ENCODE assay signal across 8 cellular contexts in the genomic region with DNA sequence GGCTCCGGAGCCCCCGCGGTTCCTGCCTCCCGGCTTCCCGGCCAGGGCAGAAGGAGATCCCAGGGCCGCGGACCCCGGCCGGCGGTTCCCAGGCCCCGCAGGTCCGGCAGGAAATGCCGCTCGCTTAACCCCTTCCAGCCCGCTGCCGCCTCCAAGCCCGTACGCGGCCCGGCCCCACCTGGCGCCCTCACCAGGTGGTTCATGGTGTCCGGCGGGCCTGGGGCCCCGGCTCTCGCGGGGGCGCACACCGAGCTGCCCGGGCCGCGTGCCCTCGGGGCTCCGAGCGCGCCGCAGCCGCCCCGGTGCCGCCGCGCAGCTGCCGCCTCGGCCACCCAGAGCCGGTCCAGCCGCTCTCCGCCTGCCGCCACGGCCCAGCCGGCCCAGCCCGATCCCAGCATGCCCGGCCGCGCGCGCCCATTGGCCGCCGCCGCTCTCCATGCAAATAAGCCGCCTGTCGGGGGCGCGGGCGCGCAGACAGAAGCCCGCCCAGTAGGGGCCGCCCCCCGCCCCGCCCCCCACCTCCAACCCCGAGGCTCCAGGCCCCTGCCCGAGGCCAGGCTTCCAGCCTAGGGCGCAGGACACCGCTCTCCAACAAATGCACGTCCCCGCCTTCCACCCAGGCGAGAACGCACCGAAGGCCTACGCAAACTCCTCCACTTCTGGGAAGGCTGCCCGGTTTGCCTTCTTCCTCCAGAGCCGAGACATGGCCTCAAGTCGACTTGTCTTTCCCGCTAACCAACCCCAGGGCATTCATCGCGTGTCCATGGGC. TPM values are rescaled to one million over a fixed set of nuclear protein-coding genes. Genes with fewer than 3 reads are reported as not detected.
A peak's percentile ranks its signal among the peaks of the same experiment; 100 is the strongest.
DNase-seq lines count a peak whose midpoint lies in the region; ATAC-seq and TF ChIP-seq lines count a peak whose summit lies in the region.

A gene with protein sequence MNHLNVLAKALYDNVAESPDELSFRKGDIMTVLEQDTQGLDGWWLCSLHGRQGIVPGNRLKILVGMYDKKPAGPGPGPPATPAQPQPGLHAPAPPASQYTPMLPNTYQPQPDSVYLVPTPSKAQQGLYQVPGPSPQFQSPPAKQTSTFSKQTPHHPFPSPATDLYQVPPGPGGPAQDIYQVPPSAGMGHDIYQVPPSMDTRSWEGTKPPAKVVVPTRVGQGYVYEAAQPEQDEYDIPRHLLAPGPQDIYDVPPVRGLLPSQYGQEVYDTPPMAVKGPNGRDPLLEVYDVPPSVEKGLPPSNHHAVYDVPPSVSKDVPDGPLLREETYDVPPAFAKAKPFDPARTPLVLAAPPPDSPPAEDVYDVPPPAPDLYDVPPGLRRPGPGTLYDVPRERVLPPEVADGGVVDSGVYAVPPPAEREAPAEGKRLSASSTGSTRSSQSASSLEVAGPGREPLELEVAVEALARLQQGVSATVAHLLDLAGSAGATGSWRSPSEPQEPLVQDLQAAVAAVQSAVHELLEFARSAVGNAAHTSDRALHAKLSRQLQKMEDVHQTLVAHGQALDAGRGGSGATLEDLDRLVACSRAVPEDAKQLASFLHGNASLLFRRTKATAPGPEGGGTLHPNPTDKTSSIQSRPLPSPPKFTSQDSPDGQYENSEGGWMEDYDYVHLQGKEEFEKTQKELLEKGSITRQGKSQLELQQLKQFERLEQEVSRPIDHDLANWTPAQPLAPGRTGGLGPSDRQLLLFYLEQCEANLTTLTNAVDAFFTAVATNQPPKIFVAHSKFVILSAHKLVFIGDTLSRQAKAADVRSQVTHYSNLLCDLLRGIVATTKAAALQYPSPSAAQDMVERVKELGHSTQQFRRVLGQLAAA (minus strand): TSS at position 345 of the 769 bp plus-strand sequence. CDS start 142 bp downstream, at position 203.

- TF ChIP-seq EP300 in SK-N-SH (IDR thresholded peaks at IDR 0.05; ENCODE audit: borderline replicate concordance in 1 of 2, low read depth in 1 of 2, low read length in 1 of 2), result no peak
- TF ChIP-seq EP300 in suprapubic skin (IDR thresholded peaks at IDR 0.05), result no peak

- H3K27me3 Mint-ChIP-seq in activated CD4-positive, alpha-beta T cell treated with anti-CD3 and anti-CD28 coated beads for 36 hours, result peaks cover 25% of the 10 kb centered on the region
- H3K27me3 Mint-ChIP-seq in endothelial cell (ENCODE audit: unreplicated experiment) (peaks cover 25% of the 10 kb centered on the region), memory B cell (peaks cover 30% of the 10 kb centered on the region)

- H3K36me3 Mint-ChIP-seq in activated CD4-positive, alpha-beta T cell treated with anti-CD3 and anti-CD28 coated beads for 36 hours (ENCODE audit: low read depth), result no peaks in the 10 kb centered on the region
- H3K36me3 Mint-ChIP-seq in endothelial cell (ENCODE audit: low read depth, unreplicated experiment) (peaks cover 6% of the 10 kb centered on the region), memory B cell (no peaks in the 10 kb centered on the region)

- peak within 1 kb of the TSS; percentile 29 for H3K4me3 Mint-ChIP-seq in activated CD4-positive, alpha-beta T cell treated with anti-CD3 and anti-CD28 coated beads for 36 hours
- H3K4me3 Mint-ChIP-seq in endothelial cell (ENCODE audit: unreplicated experiment), result peak within 1 kb of the TSS; percentile 94
- peak within 1 kb of the TSS; percentile 85 for H3K4me3 Mint-ChIP-seq in memory B cell

- H3K4me1 Mint-ChIP-seq in activated CD4-positive, alpha-beta T cell treated with anti-CD3 and anti-CD28 coated beads for 36 hours, result peaks cover 6% of the 10 kb centered on the region
- H3K4me1 Mint-ChIP-seq in endothelial cell (ENCODE audit: unreplicated experiment), result peaks cover 71% of the 10 kb centered on the region
- peaks cover 9% of the 10 kb centered on the region for H3K4me1 Mint-ChIP-seq in memory B cell

- H2AFZ ChIP-seq in SK-N-SH (ENCODE audit: low read depth), result no peak within 1 kb of the TSS

- H4K20me1 ChIP-seq in SK-N-SH (ENCODE audit: insufficient read depth), result peaks cover 92% of the 10 kb centered on the region

- TF ChIP-seq POLR2A in suprapubic skin (IDR thresholded peaks at IDR 0.05), result peak; percentile 22 to 64

- H3K9me2 ChIP-seq in SK-N-SH, result no peaks in the 10 kb centered on the region

- H3K4me3 ChIP-seq in SK-N-SH (ENCODE audit: low read depth in 2 of 2, low read length in 1 of 2) (peak within 1 kb of the TSS; percentile 77 to 88), suprapubic skin (peak within 1 kb of the TSS; percentile 82)

- ATAC-seq in activated CD4-positive, alpha-beta T cell treated with anti-CD3 and anti-CD28 coated beads for 36 hours, result peak; percentile 54
- ATAC-seq in GM21526 (IDR thresholded peaks at IDR 0.05; ENCODE audit: low FRiP score, unreplicated experiment) (peak; percentile 47), memory B cell (ENCODE audit: low read depth) (peak; percentile 34)

- TF ChIP-seq CTCF in SK-N-SH (IDR thresholded peaks at IDR 0.05), result no peak
- no peak for TF ChIP-seq CTCF in endothelial cell (IDR thresholded peaks at IDR 0.05; ENCODE audit: unreplicated experiment)
- no peak for TF ChIP-seq CTCF in suprapubic skin (IDR thresholded peaks at IDR 0.05)

- 29% methylated on average over 6 of the region's 84 CpGs for WGBS in SK-N-SH (ENCODE audit: low lambda C conversion rate)
- WGBS in suprapubic skin, result 0% methylated on average over 11 of the region's 84 CpGs

- H3K27ac Mint-ChIP-seq in activated CD4-positive, alpha-beta T cell treated with anti-CD3 and anti-CD28 coated beads for 36 hours, result no peak within 1 kb of the TSS
- H3K27ac Mint-ChIP-seq in endothelial cell (ENCODE audit: unreplicated experiment) (peak within 1 kb of the TSS; percentile 92), memory B cell (no peak within 1 kb of the TSS)

- peaks cover 96% of the 10 kb centered on the region for H3K79me2 ChIP-seq in SK-N-SH (ENCODE audit: insufficient read depth)

- H3K36me3 ChIP-seq in SK-N-SH (replicated peaks in 1 of 2; ENCODE audit: control insufficient read depth in 1 of 2, insufficient read depth in 2 of 2, low read length in 1 of 2) (peaks cover 0 to 3% of the 10 kb centered on the region in 2 experiments), suprapubic skin (no peaks in the 10 kb centered on the region)

- TF ChIP-seq RAD21 in SK-N-SH (IDR thresholded peaks at IDR 0.05; ENCODE audit: low read length), result no peak

- H3K27me3 ChIP-seq in SK-N-SH (ENCODE audit: insufficient read depth) (no peaks in the 10 kb centered on the region), suprapubic skin (no peaks in the 10 kb centered on the region)

- H3K9ac ChIP-seq in SK-N-SH, result peak within 1 kb of the TSS; percentile 98

- H3F3A ChIP-seq in SK-N-SH (replicated peaks; ENCODE audit: insufficient read depth), result peaks cover 34% of the 10 kb centered on the region

- intact Hi-C loops in activated CD4-positive, alpha-beta T cell treated with anti-CD3 and anti-CD28 coated beads for 36 hours (cut with DNase I, micrococcal nuclease), result loop anchor here in 1 of 2 experiments (5.0 kb wide), 1 partner anchor 136 kb away; no protein-coding TSS in a partner anchor

- H3K4me1 ChIP-seq in SK-N-SH (ENCODE audit: control insufficient read depth in 1 of 2, insufficient read depth in 2 of 2, low read depth in 1 of 2, low read length in 1 of 2) (peaks cover 73 to 74% of the 10 kb centered on the region in 2 experiments; a peak in 3 of 4 replicates), suprapubic skin (peaks cover 93% of the 10 kb centered on the region)

- CTCF ChIA-PET in activated CD4-positive, alpha-beta T cell treated with anti-CD3 and anti-CD28 coated beads for 36 hours (lab: Charles Lee), result interaction anchor here (1.2 kb wide), 1 partner anchor 18 kb away, joined by 10 read pairs; no protein-coding TSS in a partner anchor
- CTCF ChIA-PET in SK-N-SH (lab: Yijun Ruan, JAX), result interaction anchor here (0.9 to 3.1 kb wide), 11 partner anchors 11 to 141 kb away, joined by 3 to 25 read pairs (median 5); no protein-coding TSS in a partner anchor

- no peaks in the 10 kb centered on the region for H3K9me3 Mint-ChIP-seq in activated CD4-positive, alpha-beta T cell treated with anti-CD3 and anti-CD28 coated beads for 36 hours (ENCODE audit: low read depth)
- H3K9me3 Mint-ChIP-seq in endothelial cell (ENCODE audit: unreplicated experiment) (no peaks in the 10 kb centered on the region), memory B cell (no peaks in the 10 kb centered on the region)

- POLR2A ChIA-PET in activated CD4-positive, alpha-beta T cell treated with anti-CD3 and anti-CD28 coated beads for 36 hours (lab: Charles Lee), result no interaction called here
- POLR2A ChIA-PET in SK-N-SH (lab: Yijun Ruan, JAX), result interaction anchor here (1.1 kb wide), 1 partner anchor 13 kb away, joined by 3 read pairs; no protein-coding TSS in a partner anchor

- DNase-seq in activated CD4-positive, alpha-beta T cell treated with anti-CD3 and anti-CD28 coated beads for 36 hours, result peak; percentile 44
- no peak for DNase-seq in activated CD4-positive, alpha-beta T cell treated with anti-CD3 and anti-CD28 coated beads for 4 hours
- DNase-seq in HuH-7 (ENCODE audit: low spot score), result peak; percentile 99
- peak; percentile 97 for DNase-seq in SK-N-SH
- peak; percentile 90 for DNase-seq in endothelial cell (ENCODE audit: low spot score)
- DNase-seq in memory B cell (ENCODE audit: low spot score in 2 of 2), result no peak
- no peak for DNase-seq in suprapubic skin (ENCODE audit: low spot score in 2 of 2)

- H3K9me3 ChIP-seq in SK-N-SH, result no peaks in the 10 kb centered on the region
- no peaks in the 10 kb centered on the region for H3K9me3 ChIP-seq in suprapubic skin

- peak within 1 kb of the TSS; percentile 81 for H3K4me2 ChIP-seq in SK-N-SH

- H3K27ac ChIP-seq in SK-N-SH (ENCODE audit: low read depth in 2 of 2, low read length in 1 of 2) (peak within 1 kb of the TSS; percentile 86 to 98), suprapubic skin (peak within 1 kb of the TSS; percentile 90)

TF ChIP-seq in SK-N-SH, 30 proteins besides CTCF, POLR2A, EP300 and RAD21 (continues in another document):
- TF ChIP-seq EZH2phosphoT487 (IDR thresholded peaks at IDR 0.05; ENCODE audit: borderline replicate concordance, low read depth) (no peak), RCOR1 (IDR thresholded peaks at IDR 0.05; ENCODE audit: low read length) (0 out of 2 replicates have a peak, but pooled peaks have one; percentile 15)

RNA-seq across cellular contexts. Expression of the gene that starts here (rescaled TPM):
- 1 to 10 TPM in 1 of 2 experiments, under 1 TPM in 1; 0.98 to 1.7 TPM for total RNA-seq in activated CD4-positive, alpha-beta T cell treated with anti-CD3 and anti-CD28 coated beads for 36 hours
- polyA plus RNA-seq in SK-N-SH (2012; rRNA removed), result 29.2 and 45.1 TPM in 2 replicates
- 18.4 and 30.6 TPM in 2 replicates for polyA plus RNA-seq in SK-N-SH (2012; cell fraction: cytosol; rRNA removed)
- polyA plus RNA-seq in SK-N-SH (2012; cell fraction: nucleus; rRNA removed), result 120 and 189 TPM in 2 replicates
- 182 TPM for total RNA-seq in endothelial cell (ENCODE audit: unreplicated experiment)
- 10 to 100 TPM; 26.5 to 39.2 (median 30.9) TPM for total RNA-seq in suprapubic skin

Comparison
In these comparisons a context has a peak if more than half of its experiments do, and no peak if none do; other contexts are left out.
1. RNA of the gene that starts here (total RNA-seq): 182 TPM in endothelial cell (single experiment) and 26.5 to 39.2 TPM in suprapubic skin; 0.98 to 1.7 TPM in activated CD4-positive, alpha-beta T cell treated with anti-CD3 and anti-CD28 coated beads for 36 hours; every median in the first group is over 10 times any median in the second.
2. DNase-seq: peak in activated CD4-positive, alpha-beta T cell treated with anti-CD3 and anti-CD28 coated beads for 36 hours (single experiment), HuH-7 (single experiment), SK-N-SH (single experiment) and endothelial cell (single experiment); none in activated CD4-positive, alpha-beta T cell treated with anti-CD3 and anti-CD28 coated beads for 4 hours (0 of 2), memory B cell (0 of 2) and suprapubic skin (0 of 2).
3. H3K4me3 Mint-ChIP-seq: peak in every context shown above with its lines; median percentile 94 in endothelial cell; 85 in memory B cell; 29 in activated CD4-positive, alpha-beta T cell treated with anti-CD3 and anti-CD28 coated beads for 36 hours.
4. Peak in every context shown above with its lines, with median percentiles within 50 percentile points of each other: ATAC-seq.